ENCODE assay signal across 1 cellular context in genomic region chr7:1941464-1942025, GRCh38.
TF ChIP-seq lines count a peak whose summit lies in the region.

No MANE protein-coding gene starts in this region.

TF ChIP-seq in WTC11, 78 proteins besides CTCF, POLR2A, EP300 and RAD21 (continued from another document):
- TF ChIP-seq ATF1 (CRISPR knock-in tag; IDR thresholded peaks at IDR 0.05), result no peak
- TF ChIP-seq RORB (CRISPR knock-in tag; IDR thresholded peaks at IDR 0.05), result no peak
- TF ChIP-seq PRDM15 (CRISPR knock-in tag; IDR thresholded peaks at IDR 0.05), result no peak
TF ChIP-seq in WTC11: peak in this region for 0.
